ENCODE assay signal across 16 cellular contexts in genomic region chr12:7856516-7856915, GRCh38. TPM values are rescaled to one million over a fixed set of nuclear protein-coding genes. Genes with fewer than 3 reads are reported as not detected.
"Had no signal": no experiment of that assay in that cellular context is flagged by ENCODE, and none has a peak within 500 bp of the region (broad histone marks: within the 10 kb centered on the region; RNA-seq: fewer than 3 reads in every experiment).

No MANE protein-coding gene starts in this region.

- H3K4me3 ChIP-seq: ascending aorta, coronary artery, upper lobe of left lung had no signal

- H3K9me3 ChIP-seq: ascending aorta, upper lobe of left lung had no signal

- DNase-seq: activated CD4-positive, alpha-beta T cell treated with anti-CD3 and anti-CD28 coated beads for 1 hour; activated CD8-positive, alpha-beta memory T cell treated with anti-CD3 and anti-CD28 coated beads, Interleukin-2, amount 50 U/mL, for 48 hours; activated CD8-positive, alpha-beta T cell treated with anti-CD3 and anti-CD28 coated beads for 36 hours; activated naive CD4-positive, alpha-beta T cell; activated naive CD8-positive, alpha-beta T cell treated with anti-CD3 and anti-CD28 coated beads, Interleukin-2, amount 50 U/mL, for 24 hours; effector CD4-positive, alpha-beta T cell; nephron progenitor cell; stimulated activated CD4-positive, alpha-beta T cell treated with anti-CD3 and anti-CD28 coated beads, Interleukin-4, amount 100 ng/mL, for 24 hours; upper lobe of left lung had no signal

- H3K4me3 Mint-ChIP-seq: activated CD8-positive, alpha-beta T cell treated with anti-CD3 and anti-CD28 coated beads for 36 hours; activated naive CD8-positive, alpha-beta T cell treated with anti-CD3 and anti-CD28 coated beads, Interleukin-2, amount 50 U/mL, for 24 hours; activated T-helper 1 cell treated with anti-CD3 and anti-CD28 coated beads, Interleukin-12 subunit alpha, Interleukin-12 subunit beta, Interleukin-2, Interleukin-4 antibody, amounts not matched to agents 30 ng/mL and 10 ng/mL and 1 ng/mL, durations not matched to agents 14 hours and 24 hours and 36 hours; nephron progenitor cell; stimulated activated naive CD8-positive, alpha-beta T cell treated with anti-CD3 and anti-CD28 coated beads, Interleukin-15, Interleukin-2, amounts not matched to agents 100 ng/mL and 50 ng/mL, for 24 hours; T-helper 2 cell treated with Interferon-gamma antibody and Interleukin-4, amounts not matched to agents 5 μg/mL and 100 μg/mL, for 36 hours had no signal

- H3K4me1 ChIP-seq: ascending aorta had no signal

- H3K36me3 ChIP-seq: ascending aorta, upper lobe of left lung had no signal

- H3K27me3 ChIP-seq: ascending aorta, upper lobe of left lung had no signal

- H3K27ac ChIP-seq: ascending aorta, coronary artery, epithelial cell of prostate, upper lobe of left lung had no signal

- H3K27ac Mint-ChIP-seq: activated CD8-positive, alpha-beta T cell treated with anti-CD3 and anti-CD28 coated beads for 36 hours; activated naive CD8-positive, alpha-beta T cell treated with anti-CD3 and anti-CD28 coated beads, Interleukin-2, amount 50 U/mL, for 24 hours; activated T-helper 1 cell treated with anti-CD3 and anti-CD28 coated beads, Interleukin-12 subunit alpha, Interleukin-12 subunit beta, Interleukin-2, Interleukin-4 antibody, amounts not matched to agents 30 ng/mL and 10 ng/mL and 1 ng/mL, durations not matched to agents 14 hours and 24 hours and 36 hours; nephron progenitor cell; stimulated activated naive CD8-positive, alpha-beta T cell treated with anti-CD3 and anti-CD28 coated beads, Interleukin-15, Interleukin-2, amounts not matched to agents 100 ng/mL and 50 ng/mL, for 24 hours; T-helper 2 cell treated with Interferon-gamma antibody and Interleukin-4, amounts not matched to agents 5 μg/mL and 100 μg/mL, for 36 hours had no signal

- ATAC-seq: activated CD8-positive, alpha-beta T cell treated with anti-CD3 and anti-CD28 coated beads for 36 hours; activated naive CD8-positive, alpha-beta T cell treated with anti-CD3 and anti-CD28 coated beads, Interleukin-2, amount 50 U/mL, for 24 hours; left lobe of liver had no signal

- H3K9me3 Mint-ChIP-seq: activated CD8-positive, alpha-beta T cell treated with anti-CD3 and anti-CD28 coated beads for 36 hours; activated naive CD8-positive, alpha-beta T cell treated with anti-CD3 and anti-CD28 coated beads, Interleukin-2, amount 50 U/mL, for 24 hours; activated T-helper 1 cell treated with anti-CD3 and anti-CD28 coated beads, Interleukin-12 subunit alpha, Interleukin-12 subunit beta, Interleukin-2, Interleukin-4 antibody, amounts not matched to agents 30 ng/mL and 10 ng/mL and 1 ng/mL, durations not matched to agents 14 hours and 24 hours and 36 hours; nephron progenitor cell; stimulated activated naive CD8-positive, alpha-beta T cell treated with anti-CD3 and anti-CD28 coated beads, Interleukin-15, Interleukin-2, amounts not matched to agents 100 ng/mL and 50 ng/mL, for 24 hours; T-helper 2 cell treated with Interferon-gamma antibody and Interleukin-4, amounts not matched to agents 5 μg/mL and 100 μg/mL, for 36 hours had no signal

RNA-seq across cellular contexts. Expression of gene SLC2A14, which starts 16.2 kb away (rescaled TPM):
- total RNA-seq: ascending aorta had no signal
